ENCODE assay signal across 10 cellular contexts in the genomic region with DNA sequence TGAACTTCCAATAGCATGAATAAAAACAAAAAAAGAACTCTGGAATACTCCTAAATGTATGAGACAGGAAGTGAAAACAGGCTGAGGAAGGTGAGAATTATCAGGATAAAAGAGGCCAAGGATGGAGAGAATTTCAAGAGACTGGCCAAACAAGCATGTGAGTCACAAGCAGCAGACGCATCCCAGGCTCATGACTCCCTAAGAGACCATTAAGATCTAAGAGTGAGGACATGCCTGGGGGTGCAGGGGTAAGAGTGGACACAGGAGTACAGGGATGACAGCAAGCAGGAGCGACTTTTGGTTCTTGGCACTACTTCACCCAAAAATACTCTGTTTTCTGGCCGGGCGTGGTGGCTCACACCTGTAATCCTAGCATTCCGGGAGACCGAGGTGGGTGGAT. TPM values are rescaled to one million over a fixed set of nuclear protein-coding genes. Genes with fewer than 3 reads are reported as not detected.
DNase-seq lines count a peak whose midpoint lies in the region; FAIRE-seq and TF ChIP-seq lines count a peak whose summit lies in the region.
"Had no signal": no experiment of that assay in that cellular context is flagged by ENCODE, and none has a peak within 500 bp of the region (broad histone marks: within the 10 kb centered on the region; RNA-seq: fewer than 3 reads in every experiment).

No MANE protein-coding gene starts in this region.

- peaks cover 8% of the 10 kb centered on the region for H3K9me1 ChIP-seq in keratinocyte (ENCODE audit: control insufficient read depth, extremely low read depth, insufficient read depth, low read length)

- H3K36me3 Mint-ChIP-seq in neural progenitor cell = peaks cover 25% of the 10 kb centered on the region

- dilution Hi-C loops in keratinocyte (cut with MboI; ENCODE audit: extremely low pct_ligation_motif_present, low sequenced_read_pairs) = no loop called here

- H3K27me3 ChIP-seq in right atrium auricular region (no peaks in the 10 kb centered on the region), adrenal gland (no peaks in the 10 kb centered on the region), keratinocyte (ENCODE audit: control insufficient read depth, extremely low read depth, insufficient read depth, low read length) (no peaks in the 10 kb centered on the region), vagina (no peaks in the 10 kb centered on the region), neural progenitor cell (no peaks in the 10 kb centered on the region)

- FAIRE-seq in keratinocyte (lab: Jason Lieb, UNC) (no peak), urothelium cell line (lab: Jason Lieb, UNC) (no peak)
- FAIRE-seq: HTR-8/SVneo had no signal

- peaks cover 16% of the 10 kb centered on the region for H3K4me1 Mint-ChIP-seq in neural progenitor cell

- H3K4me3 Mint-ChIP-seq in neural progenitor cell = no peak overlapping the region

- TF ChIP-seq POLR2A in adrenal gland (IDR thresholded peaks at IDR 0.05) (no peak), vagina (IDR thresholded peaks at IDR 0.05) (no peak)

- peak overlapping the region; percentile 28 for H3K9ac ChIP-seq in keratinocyte (ENCODE audit: control insufficient read depth, extremely low read depth, insufficient read depth, low read length)
- no peak overlapping the region for H3K9ac ChIP-seq in neural progenitor cell

- H3K4me1 ChIP-seq in right atrium auricular region (peaks cover 0 to 78% of the 10 kb centered on the region in 2 donors), adrenal gland (replicated peaks in 1 of 2) (peaks cover 46 to 63% of the 10 kb centered on the region in 2 donors), keratinocyte (ENCODE audit: control insufficient read depth, extremely low read depth, insufficient read depth, low read length) (peaks cover 74% of the 10 kb centered on the region), vagina (peaks cover 78% of the 10 kb centered on the region), neural progenitor cell (no peaks in the 10 kb centered on the region)

- H3K79me2 ChIP-seq in keratinocyte (ENCODE audit: control insufficient read depth, insufficient read depth, low read length) = peaks cover 50% of the 10 kb centered on the region
- H3K79me2 ChIP-seq in neural progenitor cell (ENCODE audit: low read depth) = peaks cover 57% of the 10 kb centered on the region

- H3K27ac ChIP-seq in right atrium auricular region = peak overlapping the region; percentile 76 to 93
- H3K27ac ChIP-seq in adrenal gland = peak overlapping the region in 4 of 5 donors; percentile 52 to 89 (median 72)
- peak overlapping the region; percentile 62 for H3K27ac ChIP-seq in keratinocyte (ENCODE audit: control insufficient read depth, insufficient read depth, low read length)
- H3K27ac ChIP-seq in vagina = peak overlapping the region; percentile 42
- no peak overlapping the region for H3K27ac ChIP-seq in neural progenitor cell

- intact Hi-C loops in cardiac septum (cut with DNase I) (no loop called here), adrenal gland (cut with DNase I) (no loop called here), vagina (cut with DNase I) (no loop called here)

- no peaks in the 10 kb centered on the region for H3F3A ChIP-seq in neural progenitor cell (ENCODE audit: low read depth)

- 61 to 80% (median 70%) methylated on average over 6 of the region's 6 CpGs for WGBS in adrenal gland, 4 donors

- no peak overlapping the region for H3K27ac Mint-ChIP-seq in neural progenitor cell

- H3K4me3 ChIP-seq in right atrium auricular region (no peak overlapping the region), adrenal gland (no peak overlapping the region), keratinocyte (ENCODE audit: control insufficient read depth in 2 of 3, extremely low read depth in 1 of 3, insufficient read depth in 2 of 3, low read depth in 1 of 3, low read length in 3 of 3) (peak overlapping the region in 1 of 3 experiments; percentile 30), vagina (no peak overlapping the region), neural progenitor cell (no peak overlapping the region)

- H2AFZ ChIP-seq in keratinocyte (ENCODE audit: control insufficient read depth, low read length) (no peak overlapping the region), neural progenitor cell (replicated peaks) (no peak overlapping the region)

- no peaks in the 10 kb centered on the region for H3K9me3 ChIP-seq in right atrium auricular region
- no peaks in the 10 kb centered on the region for H3K9me3 ChIP-seq in adrenal gland (replicated peaks in 1 of 3)
- H3K9me3 ChIP-seq in keratinocyte (ENCODE audit: control insufficient read depth, low read depth, low read length) = no peaks in the 10 kb centered on the region
- no peaks in the 10 kb centered on the region for H3K9me3 ChIP-seq in vagina
- H3K9me3 ChIP-seq in neural progenitor cell (ENCODE audit: low read depth) = no peaks in the 10 kb centered on the region

- H3K36me3 ChIP-seq in right atrium auricular region (no peaks in the 10 kb centered on the region), adrenal gland (replicated peaks in 1 of 2) (peaks cover 0 to 5% of the 10 kb centered on the region in 2 donors), keratinocyte (ENCODE audit: control insufficient read depth in 2 of 2, extremely low read depth in 1 of 2, insufficient read depth in 2 of 2, low read length in 2 of 2) (peaks cover 1 to 3% of the 10 kb centered on the region in 2 experiments), vagina (no peaks in the 10 kb centered on the region), neural progenitor cell (no peaks in the 10 kb centered on the region)

- DNase-seq in right atrium auricular region (ENCODE audit: low spot score) (no peak), cardiac septum (ENCODE audit: low spot score) (no peak), adrenal gland (peak; percentile 52 to 78 (median 73)), keratinocyte (ENCODE audit: low read depth, low spot score) (no peak), vagina (ENCODE audit: extremely low spot score in 2 of 2) (no peak), urothelium cell line (ENCODE audit: low spot score) (no peak), neural progenitor cell (ENCODE audit: low spot score) (no peak)
- DNase-seq in stimulated activated CD4-positive, alpha-beta T cell treated with anti-CD3 and anti-CD28 coated beads, Interleukin-12 subunit alpha, Interleukin-12 subunit beta, amount 100 ng/mL, for 4 hours = no peak
- DNase-seq: DND-41 had no signal

- peaks cover 6% of the 10 kb centered on the region for H3K9me3 Mint-ChIP-seq in neural progenitor cell

- peak overlapping the region; percentile 68 for H3K4me2 ChIP-seq in keratinocyte (ENCODE audit: control insufficient read depth, extremely low read depth, insufficient read depth, low read depth, low read length)
- no peak overlapping the region for H3K4me2 ChIP-seq in neural progenitor cell

- no peak for TF ChIP-seq CTCF in right atrium auricular region (IDR thresholded peaks at IDR 0.05)
- no peak for TF ChIP-seq CTCF in adrenal gland (IDR thresholded peaks at IDR 0.05)
- no peak for TF ChIP-seq CTCF in keratinocyte (optimal IDR thresholded peaks at IDR 0.05 in 1 of 3, IDR thresholded peaks at IDR 0.05 in 1 of 3, conservative IDR thresholded peaks at IDR 0.05 in 1 of 3; ENCODE audit: extremely low read depth in 1 of 3, insufficient read depth in 2 of 3, low read length in 3 of 3)
- no peak for TF ChIP-seq CTCF in vagina (IDR thresholded peaks at IDR 0.05)
- TF ChIP-seq CTCF in neural progenitor cell (IDR thresholded peaks at IDR 0.05) = no peak

- peaks cover 10% of the 10 kb centered on the region for H4K20me1 ChIP-seq in keratinocyte (ENCODE audit: control insufficient read depth, extremely low read depth, insufficient read depth, low read length)
- peaks cover 15% of the 10 kb centered on the region for H4K20me1 ChIP-seq in neural progenitor cell (ENCODE audit: low read depth)

- peaks cover 2% of the 10 kb centered on the region for H3K27me3 Mint-ChIP-seq in neural progenitor cell (ENCODE audit: insufficient read depth, low read depth)

RNA-seq across cellular contexts. Expression of a gene that starts 7.1 kb away (rescaled TPM):
- total RNA-seq in right atrium auricular region (10 to 100 TPM; 72.3 to 80.9 TPM), cardiac septum (33.3 TPM), adrenal gland (100 to 1,000 TPM in 5 of 8 donors, 10 to 100 TPM in 3; 79.1 to 185 (median 104) TPM), vagina (56.7 TPM), neural progenitor cell (ENCODE audit: low replicate concordance) (19.4 and 44.5 TPM in 2 replicates)
- polyA plus RNA-seq in adrenal gland (100 to 1,000 TPM in 1 of 3 donors, 10 to 100 TPM in 2; 45.0 to 109 (median 61.9) TPM), keratinocyte (72.8 to 114 TPM (median 83.5 TPM) in 3 replicates)
- 14.4 TPM for polyA plus RNA-seq in keratinocyte (2011; ENCODE audit: low read depth)
- 78.6 and 111 TPM in 2 replicates for polyA plus RNA-seq in keratinocyte (2011; cell fraction: cytosol; rRNA removed)
- polyA plus RNA-seq in keratinocyte (2011; cell fraction: nucleus; rRNA removed) = 132 and 147 TPM in 2 replicates
- polyA plus RNA-seq in keratinocyte (2012; ENCODE audit: low replicate concordance) = 58.0 and 72.4 TPM in 2 replicates
- 147 to 181 TPM (median 180 TPM) in 3 replicates for polyA minus RNA-seq in keratinocyte
- 136 TPM for polyA minus RNA-seq in keratinocyte (2011; cell fraction: cytosol; rRNA and poly(A)+ RNA removed)
- 79.8 and 97.4 TPM in 2 replicates for polyA minus RNA-seq in keratinocyte (2011; cell fraction: nucleus; rRNA and poly(A)+ RNA removed)

RNA-seq across cellular contexts. Expression of a gene that starts 23.1 kb away (rescaled TPM):
- total RNA-seq in right atrium auricular region (10 to 100 TPM; 38.1 to 42.9 TPM), cardiac septum (25.6 TPM), adrenal gland (10 to 100 TPM; 30.1 to 83.6 (median 52.5) TPM), vagina (75.9 TPM), neural progenitor cell (ENCODE audit: low replicate concordance) (22.7 and 37.4 TPM in 2 replicates)
- polyA plus RNA-seq in adrenal gland (100 to 1,000 TPM in 2 of 3 donors, 10 to 100 TPM in 1; 21.7 to 126 (median 124) TPM), keratinocyte (12.0 to 26.4 TPM (median 16.5 TPM) in 3 replicates)
- 30.4 TPM for polyA plus RNA-seq in keratinocyte (2011; ENCODE audit: low read depth)
- 12.2 and 14.8 TPM in 2 replicates for polyA plus RNA-seq in keratinocyte (2011; cell fraction: cytosol; rRNA removed)
- polyA plus RNA-seq in keratinocyte (2011; cell fraction: nucleus; rRNA removed) = 84.1 and 86.4 TPM in 2 replicates
- 17.7 and 48.6 TPM in 2 replicates for polyA plus RNA-seq in keratinocyte (2012; ENCODE audit: low replicate concordance)
- 8.8 to 21.0 TPM (median 19.1 TPM) in 3 replicates for polyA minus RNA-seq in keratinocyte
- 10.6 TPM for polyA minus RNA-seq in keratinocyte (2011; cell fraction: cytosol; rRNA and poly(A)+ RNA removed)
- 10.8 and 11.5 TPM in 2 replicates for polyA minus RNA-seq in keratinocyte (2011; cell fraction: nucleus; rRNA and poly(A)+ RNA removed)

RNA-seq across cellular contexts. Expression of a gene that starts 23.8 kb away (rescaled TPM):
- total RNA-seq in right atrium auricular region (100 to 1,000 TPM in 1 of 2 donors, 10 to 100 TPM in 1; 59.3 to 131 TPM), cardiac septum (44.5 TPM), adrenal gland (100 to 1,000 TPM in 5 of 8 donors, 10 to 100 TPM in 3; 68.7 to 218 (median 125) TPM), vagina (43.2 TPM), neural progenitor cell (ENCODE audit: low replicate concordance) (77.7 and 106 TPM in 2 replicates)
- polyA plus RNA-seq in adrenal gland (100 to 1,000 TPM in 1 of 3 donors, 10 to 100 TPM in 2; 26.2 to 123 (median 37.9) TPM), keratinocyte (35.5 to 58.6 TPM (median 39.2 TPM) in 3 replicates)
- 4.1 TPM for polyA plus RNA-seq in keratinocyte (2011; ENCODE audit: low read depth)
- 39.8 and 41.8 TPM in 2 replicates for polyA plus RNA-seq in keratinocyte (2011; cell fraction: cytosol; rRNA removed)
- 45.6 and 50.0 TPM in 2 replicates for polyA plus RNA-seq in keratinocyte (2011; cell fraction: nucleus; rRNA removed)
- 13.8 and 34.6 TPM in 2 replicates for polyA plus RNA-seq in keratinocyte (2012; ENCODE audit: low replicate concordance)
- 48.7 to 52.8 TPM (median 52.3 TPM) in 3 replicates for polyA minus RNA-seq in keratinocyte
- polyA minus RNA-seq in keratinocyte (2011; cell fraction: cytosol; rRNA and poly(A)+ RNA removed) = 34.7 TPM
- polyA minus RNA-seq in keratinocyte (2011; cell fraction: nucleus; rRNA and poly(A)+ RNA removed) = 17.0 and 24.9 TPM in 2 replicates

RNA-seq across cellular contexts. Expression of a gene that starts 39.7 kb away (rescaled TPM):
- total RNA-seq in right atrium auricular region (10 to 100 TPM in 1 of 2 donors, 1 to 10 TPM in 1; 1.1 to 10.8 TPM), cardiac septum (0.67 TPM), adrenal gland (1 to 10 TPM in 2 of 8 donors, under 1 TPM in 4, not detected in 2; 0.51 to 3.6 (median 0.75) TPM), vagina (not detected), neural progenitor cell (ENCODE audit: low replicate concordance) (not detected in 2 replicates)
- polyA plus RNA-seq in adrenal gland (10 to 100 TPM in 2 of 3 donors, 1 to 10 TPM in 1; 1.1 to 24.1 (median 24.0) TPM), keratinocyte (0.03 TPM in 1 of 3 replicates, not detected in the others)
- not detected for polyA plus RNA-seq in keratinocyte (2011; ENCODE audit: low read depth)
- polyA plus RNA-seq in keratinocyte (2011; cell fraction: cytosol; rRNA removed) = not detected in 2 replicates
- polyA plus RNA-seq in keratinocyte (2011; cell fraction: nucleus; rRNA removed) = 0.13 and 0.27 TPM in 2 replicates
- polyA plus RNA-seq in keratinocyte (2012; ENCODE audit: low replicate concordance) = 0.18 TPM in 1 of 2 replicates, not detected in the other
- polyA minus RNA-seq in keratinocyte = not detected in 3 replicates
- polyA minus RNA-seq in keratinocyte (2011; cell fraction: cytosol; rRNA and poly(A)+ RNA removed) = not detected
- polyA minus RNA-seq in keratinocyte (2011; cell fraction: nucleus; rRNA and poly(A)+ RNA removed) = not detected in 2 replicates

RNA-seq across cellular contexts. Expression of a gene that starts 40.6 kb away (rescaled TPM):
- total RNA-seq in right atrium auricular region (10 to 100 TPM; 46.9 to 53.3 TPM), cardiac septum (62.5 TPM), adrenal gland (100 to 1,000 TPM in 1 of 8 donors, 10 to 100 TPM in 7; 44.0 to 111 (median 78.0) TPM), vagina (51.6 TPM), neural progenitor cell (ENCODE audit: low replicate concordance) (120 and 124 TPM in 2 replicates)
- polyA plus RNA-seq in adrenal gland (10 to 100 TPM; 45.0 to 54.5 (median 51.4) TPM), keratinocyte (32.1 to 73.4 TPM (median 45.4 TPM) in 3 replicates)
- polyA plus RNA-seq in keratinocyte (2011; ENCODE audit: low read depth) = 29.9 TPM
- 33.0 and 44.9 TPM in 2 replicates for polyA plus RNA-seq in keratinocyte (2011; cell fraction: cytosol; rRNA removed)
- 239 and 288 TPM in 2 replicates for polyA plus RNA-seq in keratinocyte (2011; cell fraction: nucleus; rRNA removed)
- 23.7 and 53.6 TPM in 2 replicates for polyA plus RNA-seq in keratinocyte (2012; ENCODE audit: low replicate concordance)
- polyA minus RNA-seq in keratinocyte = 29.7 to 43.8 TPM (median 31.1 TPM) in 3 replicates
- 25.7 TPM for polyA minus RNA-seq in keratinocyte (2011; cell fraction: cytosol; rRNA and poly(A)+ RNA removed)
- polyA minus RNA-seq in keratinocyte (2011; cell fraction: nucleus; rRNA and poly(A)+ RNA removed) = 27.1 and 28.5 TPM in 2 replicates

Comparison
In these comparisons a context has a peak if more than half of its experiments do, and no peak if none do; other contexts are left out.
1. DNase-seq: peak in adrenal gland (7 of 7); none in right atrium auricular region (single experiment), cardiac septum (single experiment), keratinocyte (single experiment), vagina (0 of 2), urothelium cell line (single experiment), stimulated activated CD4-positive, alpha-beta T cell treated with anti-CD3 and anti-CD28 coated beads, Interleukin-12 subunit alpha, Interleukin-12 subunit beta, amount 100 ng/mL, for 4 hours (single experiment) and neural progenitor cell (single experiment).